ENCODE assay signal across 24 cellular contexts in genomic region chr6:13902922-13903321, GRCh38. TPM values are rescaled to one million over a fixed set of nuclear protein-coding genes. Genes with fewer than 3 reads are reported as not detected.
A peak's percentile ranks its signal among the peaks of the same experiment; 100 is the strongest.
DNase-seq lines count a peak whose midpoint lies in the region; ATAC-seq and TF ChIP-seq lines count a peak whose summit lies in the region.
"Had no signal": no experiment of that assay in that cellular context is flagged by ENCODE, and none has a peak within 500 bp of the region (broad histone marks: within the 10 kb centered on the region; RNA-seq: fewer than 3 reads in every experiment).

No MANE protein-coding gene starts in this region.

- no peak overlapping the region for H2AFZ ChIP-seq in neuronal stem cell (ENCODE audit: low read length)

- H3K27ac ChIP-seq in neuronal stem cell (replicated peaks; ENCODE audit: low read length), result no peak overlapping the region
- H3K27ac ChIP-seq: BLaER1 had no signal

- no peaks in the 10 kb centered on the region for H3K36me3 ChIP-seq in neuronal stem cell (replicated peaks in 1 of 2; ENCODE audit: control insufficient read depth in 2 of 2, insufficient read depth in 2 of 2, low read length in 2 of 2)
- H3K36me3 ChIP-seq: BE2C, BLaER1 had no signal

- DNase-seq in T-helper 17 cell (no peak), neuronal stem cell (ENCODE audit: low spot score) (no peak)
- DNase-seq in central memory CD8-positive, alpha-beta T cell (ENCODE audit: low spot score in 2 of 2), result no peak
- no peak for DNase-seq in activated CD8-positive, alpha-beta T cell treated with anti-CD3 and anti-CD28 coated beads for 36 hours
- no peak for DNase-seq in stimulated activated effector memory CD8-positive, alpha-beta T cell treated with anti-CD3 and anti-CD28 coated beads, Interleukin-12 subunit alpha, Interleukin-12 subunit beta, amount 100 ng/mL, for 72 hours (ENCODE audit: low spot score in 2 of 2)
- DNase-seq: 8988T; ACHN; BE2C; C1 segment of cervical spinal cord; CD4-positive, alpha-beta memory T cell; CD4-positive, CD25-positive, alpha-beta regulatory T cell; CD8-positive, alpha-beta memory T cell; COR-L47; DMS 273 treated with DMSO at 0.1 percent for 48 hours; DMS153; DMS53; DMS79; DND-41; EL; GDM1 had no signal

- H3K18ac ChIP-seq in neuronal stem cell (ENCODE audit: low read length), result peak overlapping the region; percentile 56

- peak overlapping the region; percentile 34 for H3K27ac Mint-ChIP-seq in T-helper 17 cell
- H3K27ac Mint-ChIP-seq in central memory CD8-positive, alpha-beta T cell (ENCODE audit: low read depth), result peak overlapping the region; percentile 22
- no peak overlapping the region for H3K27ac Mint-ChIP-seq in activated CD8-positive, alpha-beta T cell treated with anti-CD3 and anti-CD28 coated beads for 36 hours
- no peak overlapping the region for H3K27ac Mint-ChIP-seq in stimulated activated effector memory CD8-positive, alpha-beta T cell treated with anti-CD3 and anti-CD28 coated beads, Interleukin-12 subunit alpha, Interleukin-12 subunit beta, amount 100 ng/mL, for 72 hours
- H3K27ac Mint-ChIP-seq: CD14-positive monocyte; CD4-positive, alpha-beta memory T cell; CD8-positive, alpha-beta memory T cell had no signal

- no peak overlapping the region for H4K91ac ChIP-seq in neuronal stem cell (ENCODE audit: low read depth, low read length, poor library complexity)

- H3K4ac ChIP-seq in neuronal stem cell (ENCODE audit: low read length), result no peak overlapping the region

- H4K8ac ChIP-seq in neuronal stem cell (ENCODE audit: low read depth, low read length), result no peak overlapping the region

- H3K4me3 ChIP-seq in neuronal stem cell (ENCODE audit: low read length in 2 of 2), result no peak overlapping the region
- H3K4me3 ChIP-seq: BLaER1, GM12878 had no signal

- H3K4me1 Mint-ChIP-seq in T-helper 17 cell, result peaks cover 5% of the 10 kb centered on the region
- H3K4me1 Mint-ChIP-seq in central memory CD8-positive, alpha-beta T cell, result no peaks in the 10 kb centered on the region
- H3K4me1 Mint-ChIP-seq in activated CD8-positive, alpha-beta T cell treated with anti-CD3 and anti-CD28 coated beads for 36 hours (ENCODE audit: low read depth), result no peaks in the 10 kb centered on the region
- H3K4me1 Mint-ChIP-seq in stimulated activated effector memory CD8-positive, alpha-beta T cell treated with anti-CD3 and anti-CD28 coated beads, Interleukin-12 subunit alpha, Interleukin-12 subunit beta, amount 100 ng/mL, for 72 hours, result no peaks in the 10 kb centered on the region
- H3K4me1 Mint-ChIP-seq: CD14-positive monocyte; CD4-positive, alpha-beta memory T cell; CD4-positive, CD25-positive, alpha-beta regulatory T cell; CD8-positive, alpha-beta memory T cell had no signal

- no CpG with 5 or more reads among the region's 6 CpGs for WGBS in neuronal stem cell (ENCODE audit: extremely low coverage in 2 of 2, insufficient read length in 2 of 2, insufficient replicate concordance in 1 of 2), 2 donors

- H3K27me3 ChIP-seq in neuronal stem cell (ENCODE audit: control insufficient read depth in 3 of 3, insufficient read depth in 3 of 3, low read depth in 1 of 3, low read length in 3 of 3), result peaks cover 0 to 8% (median 0%) of the 10 kb centered on the region in 3 experiments
- H3K27me3 ChIP-seq: BE2C, BLaER1 had no signal

- H3K27me3 Mint-ChIP-seq in T-helper 17 cell, result peaks cover 55% of the 10 kb centered on the region
- H3K27me3 Mint-ChIP-seq in central memory CD8-positive, alpha-beta T cell, result peaks cover 57% of the 10 kb centered on the region
- peaks cover 22% of the 10 kb centered on the region for H3K27me3 Mint-ChIP-seq in activated CD8-positive, alpha-beta T cell treated with anti-CD3 and anti-CD28 coated beads for 36 hours

- POLR2A ChIA-PET in activated CD8-positive, alpha-beta T cell treated with anti-CD3 and anti-CD28 coated beads for 36 hours (lab: Charles Lee), result no interaction called here

- H3K4me2 ChIP-seq in neuronal stem cell (ENCODE audit: insufficient read depth, low read length, poor library complexity, severe bottlenecking), result no peak overlapping the region
- H3K4me2 ChIP-seq: BLaER1 had no signal

- no peak overlapping the region for H2BK120ac ChIP-seq in neuronal stem cell (ENCODE audit: low read depth, low read length)

- intact Hi-C loops in activated CD8-positive, alpha-beta T cell treated with anti-CD3 and anti-CD28 coated beads for 36 hours (cut with micrococcal nuclease), result no loop called here

- H3K14ac ChIP-seq in neuronal stem cell (ENCODE audit: low read length), result no peak overlapping the region

- no peak for TF ChIP-seq CTCF in activated CD8-positive, alpha-beta T cell treated with anti-CD3 and anti-CD28 coated beads for 36 hours (IDR thresholded peaks at IDR 0.05)

- H2AK5ac ChIP-seq in neuronal stem cell (ENCODE audit: low read depth, low read length), result no peak overlapping the region

- H2BK15ac ChIP-seq in neuronal stem cell (ENCODE audit: low read length), result no peak overlapping the region

- no peak overlapping the region for H3K9ac ChIP-seq in neuronal stem cell (ENCODE audit: low read depth, low read length, poor library complexity)
- H3K9ac ChIP-seq: BLaER1 had no signal

- no peak overlapping the region for H3K23ac ChIP-seq in neuronal stem cell (ENCODE audit: low read depth, low read length, poor library complexity)

- H2BK12ac ChIP-seq in neuronal stem cell (ENCODE audit: low read length), result no peak overlapping the region

- no peaks in the 10 kb centered on the region for H3K79me1 ChIP-seq in neuronal stem cell (ENCODE audit: low read depth, low read length)

- CTCF ChIA-PET in activated CD8-positive, alpha-beta T cell treated with anti-CD3 and anti-CD28 coated beads for 36 hours (lab: Charles Lee), result interaction anchor here (1.1 kb wide), 1 partner anchor 73 kb away, joined by 3 read pairs; no protein-coding TSS in a partner anchor

- H3K4me1 ChIP-seq in neuronal stem cell (ENCODE audit: control insufficient read depth in 2 of 2, insufficient read depth in 1 of 2, low read depth in 1 of 2, low read length in 2 of 2), result no peaks in the 10 kb centered on the region
- H3K4me1 ChIP-seq: BE2C had no signal

- H3K9me3 Mint-ChIP-seq in central memory CD8-positive, alpha-beta T cell, result no peaks in the 10 kb centered on the region
- no peaks in the 10 kb centered on the region for H3K9me3 Mint-ChIP-seq in activated CD8-positive, alpha-beta T cell treated with anti-CD3 and anti-CD28 coated beads for 36 hours
- H3K9me3 Mint-ChIP-seq in stimulated activated effector memory CD8-positive, alpha-beta T cell treated with anti-CD3 and anti-CD28 coated beads, Interleukin-12 subunit alpha, Interleukin-12 subunit beta, amount 100 ng/mL, for 72 hours, result no peaks in the 10 kb centered on the region
- H3K9me3 Mint-ChIP-seq: CD14-positive monocyte; CD4-positive, alpha-beta memory T cell; CD8-positive, alpha-beta memory T cell had no signal

- no peak overlapping the region for H2BK5ac ChIP-seq in neuronal stem cell (ENCODE audit: low read length)

- ATAC-seq in T-helper 17 cell, result no peak
- ATAC-seq in central memory CD8-positive, alpha-beta T cell (replicated peaks; ENCODE audit: extremely low read depth, poor library complexity, severe bottlenecking), result no peak
- no peak for ATAC-seq in GM18867 (IDR thresholded peaks at IDR 0.05; ENCODE audit: unreplicated experiment)
- ATAC-seq in activated CD8-positive, alpha-beta T cell treated with anti-CD3 and anti-CD28 coated beads for 36 hours, result no peak
- no peak for ATAC-seq in stimulated activated effector memory CD8-positive, alpha-beta T cell treated with anti-CD3 and anti-CD28 coated beads, Interleukin-12 subunit alpha, Interleukin-12 subunit beta, amount 100 ng/mL, for 72 hours
- ATAC-seq: GM12878 had no signal

- H3K4me3 Mint-ChIP-seq in T-helper 17 cell, result no peak overlapping the region
- no peak overlapping the region for H3K4me3 Mint-ChIP-seq in central memory CD8-positive, alpha-beta T cell
- no peak overlapping the region for H3K4me3 Mint-ChIP-seq in activated CD8-positive, alpha-beta T cell treated with anti-CD3 and anti-CD28 coated beads for 36 hours
- no peak overlapping the region for H3K4me3 Mint-ChIP-seq in stimulated activated effector memory CD8-positive, alpha-beta T cell treated with anti-CD3 and anti-CD28 coated beads, Interleukin-12 subunit alpha, Interleukin-12 subunit beta, amount 100 ng/mL, for 72 hours
- H3K4me3 Mint-ChIP-seq: CD14-positive monocyte; CD4-positive, alpha-beta memory T cell; CD4-positive, CD25-positive, alpha-beta regulatory T cell; CD8-positive, alpha-beta memory T cell had no signal

- no peaks in the 10 kb centered on the region for H3K9me3 ChIP-seq in T-helper 17 cell (ENCODE audit: control insufficient read depth, low read length, poor library complexity, severe bottlenecking)
- no peaks in the 10 kb centered on the region for H3K9me3 ChIP-seq in neuronal stem cell (replicated peaks in 1 of 2; ENCODE audit: control insufficient read depth in 2 of 2, insufficient read depth in 1 of 2, low read depth in 1 of 2, low read length in 2 of 2)
- H3K9me3 ChIP-seq: BE2C, BLaER1 had no signal

- H3K36me3 Mint-ChIP-seq in T-helper 17 cell (ENCODE audit: low read depth), result peaks cover 5% of the 10 kb centered on the region
- peaks cover 1% of the 10 kb centered on the region for H3K36me3 Mint-ChIP-seq in central memory CD8-positive, alpha-beta T cell (ENCODE audit: insufficient read depth)
- H3K36me3 Mint-ChIP-seq in activated CD8-positive, alpha-beta T cell treated with anti-CD3 and anti-CD28 coated beads for 36 hours (ENCODE audit: low read depth), result no peaks in the 10 kb centered on the region
- H3K36me3 Mint-ChIP-seq in stimulated activated effector memory CD8-positive, alpha-beta T cell treated with anti-CD3 and anti-CD28 coated beads, Interleukin-12 subunit alpha, Interleukin-12 subunit beta, amount 100 ng/mL, for 72 hours, result no peaks in the 10 kb centered on the region
- H3K36me3 Mint-ChIP-seq: CD14-positive monocyte; CD4-positive, alpha-beta memory T cell; CD4-positive, CD25-positive, alpha-beta regulatory T cell; CD8-positive, alpha-beta memory T cell had no signal

RNA-seq across cellular contexts. Expression of gene RNF182, which starts 21.8 kb away (rescaled TPM):
- total RNA-seq in T-helper 17 cell, result under 1 TPM; 0.16 to 0.25 TPM
- 1.4 TPM for polyA plus RNA-seq in neuronal stem cell (2013, experiment 1 of 2)
- 1.7 TPM for polyA plus RNA-seq in neuronal stem cell (2013, experiment 2 of 2)
- total RNA-seq in activated CD8-positive, alpha-beta T cell treated with anti-CD3 and anti-CD28 coated beads for 36 hours, result not detected
- total RNA-seq: CD4-positive, alpha-beta memory T cell; CD4-positive, CD25-positive, alpha-beta regulatory T cell; CD8-positive, alpha-beta memory T cell; GM12878 had no signal
- polyA plus RNA-seq: CD14-positive monocyte; CD4-positive, alpha-beta memory T cell; CD4-positive, CD25-positive, alpha-beta regulatory T cell; CD8-positive, alpha-beta memory T cell; GM12878 had no signal

Comparison
In these comparisons a context has a peak if more than half of its experiments do, and no peak if none do; other contexts are left out.
1. H3K27ac Mint-ChIP-seq: peak in T-helper 17 cell (single experiment) and central memory CD8-positive, alpha-beta T cell (single experiment); none in activated CD8-positive, alpha-beta T cell treated with anti-CD3 and anti-CD28 coated beads for 36 hours (single experiment) and stimulated activated effector memory CD8-positive, alpha-beta T cell treated with anti-CD3 and anti-CD28 coated beads, Interleukin-12 subunit alpha, Interleukin-12 subunit beta, amount 100 ng/mL, for 72 hours (single experiment).